In the genomic region with DNA sequence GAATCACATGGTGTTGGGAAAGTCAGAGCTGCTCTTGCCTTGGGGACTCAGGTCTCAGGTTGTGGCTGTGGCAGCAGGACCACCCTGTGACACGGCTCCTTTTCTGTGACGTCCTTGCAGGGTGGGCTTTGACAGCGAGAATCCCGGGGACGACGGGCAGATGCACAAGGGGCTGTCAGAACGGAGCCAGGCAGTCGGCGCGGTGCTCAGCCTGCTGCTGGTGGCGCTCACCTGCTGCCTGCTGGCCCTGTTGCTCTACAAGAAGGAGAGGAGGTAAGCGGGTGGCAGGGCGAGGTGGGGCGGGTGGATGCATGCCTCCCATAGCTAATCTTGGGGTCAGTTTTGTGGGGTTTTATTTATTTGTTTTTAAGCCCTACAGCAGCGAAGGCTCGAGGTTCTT, we compare ENCODE assay signal across 1 cellular context.
TF ChIP-seq lines count a peak whose summit lies in the region.

No MANE protein-coding gene starts in this region.

TF ChIP-seq in K562, 482 proteins besides CTCF, POLR2A, EP300 and RAD21 (continued from another document and continues in another):
- TF ChIP-seq, protein P1, sequence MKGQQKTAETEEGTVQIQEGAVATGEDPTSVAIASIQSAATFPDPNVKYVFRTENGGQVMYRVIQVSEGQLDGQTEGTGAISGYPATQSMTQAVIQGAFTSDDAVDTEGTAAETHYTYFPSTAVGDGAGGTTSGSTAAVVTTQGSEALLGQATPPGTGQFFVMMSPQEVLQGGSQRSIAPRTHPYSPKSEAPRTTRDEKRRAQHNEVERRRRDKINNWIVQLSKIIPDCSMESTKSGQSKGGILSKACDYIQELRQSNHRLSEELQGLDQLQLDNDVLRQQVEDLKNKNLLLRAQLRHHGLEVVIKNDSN (CRISPR knock-in tag; IDR thresholded peaks at IDR 0.05): peak; percentile 10; the same call in 1 of the 2 replicates
- TF ChIP-seq, protein P2, sequence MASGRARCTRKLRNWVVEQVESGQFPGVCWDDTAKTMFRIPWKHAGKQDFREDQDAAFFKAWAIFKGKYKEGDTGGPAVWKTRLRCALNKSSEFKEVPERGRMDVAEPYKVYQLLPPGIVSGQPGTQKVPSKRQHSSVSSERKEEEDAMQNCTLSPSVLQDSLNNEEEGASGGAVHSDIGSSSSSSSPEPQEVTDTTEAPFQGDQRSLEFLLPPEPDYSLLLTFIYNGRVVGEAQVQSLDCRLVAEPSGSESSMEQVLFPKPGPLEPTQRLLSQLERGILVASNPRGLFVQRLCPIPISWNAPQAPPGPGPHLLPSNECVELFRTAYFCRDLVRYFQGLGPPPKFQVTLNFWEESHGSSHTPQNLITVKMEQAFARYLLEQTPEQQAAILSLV (tag; IDR thresholded peaks at IDR 0.05): no peak
- no peak for TF ChIP-seq HNRNPH1 (optimal IDR thresholded peaks at IDR 0.05; ENCODE audit: low read depth, low read length)
- no peak for TF ChIP-seq MEF2D (tag; conservative IDR thresholded peaks at IDR 0.05; ENCODE audit: low read depth)
- no peak for TF ChIP-seq ZNF316 (IDR thresholded peaks at IDR 0.05)
- no peak for TF ChIP-seq ESRRB (CRISPR knock-in tag; IDR thresholded peaks at IDR 0.05; ENCODE audit: borderline replicate concordance)
- TF ChIP-seq, protein P3, sequence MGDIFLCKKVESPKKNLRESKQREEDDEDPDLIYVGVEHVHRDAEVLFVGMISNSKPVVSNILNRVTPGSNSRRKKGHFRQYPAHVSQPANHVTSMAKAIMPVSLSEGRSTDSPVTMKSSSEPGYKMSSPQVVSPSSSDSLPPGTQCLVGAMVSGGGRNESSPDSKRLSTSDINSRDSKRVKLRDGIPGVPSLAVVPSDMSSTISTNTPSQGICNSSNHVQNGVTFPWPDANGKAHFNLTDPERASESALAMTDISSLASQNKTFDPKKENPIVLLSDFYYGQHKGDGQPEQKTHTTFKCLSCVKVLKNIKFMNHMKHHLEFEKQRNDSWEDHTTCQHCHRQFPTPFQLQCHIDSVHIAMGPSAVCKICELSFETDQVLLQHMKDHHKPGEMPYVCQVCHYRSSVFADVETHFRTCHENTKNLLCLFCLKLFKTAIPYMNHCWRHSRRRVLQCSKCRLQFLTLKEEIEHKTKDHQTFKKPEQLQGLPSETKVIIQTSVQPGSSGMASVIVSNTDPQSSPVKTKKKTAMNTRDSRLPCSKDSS (IDR thresholded peaks at IDR 0.05; ENCODE audit: low read depth, partially characterized antibody): no peak
- no peak for TF ChIP-seq YBX1 (IDR thresholded peaks at IDR 0.05)
- no peak for TF ChIP-seq CEBPB (tag; IDR thresholded peaks at IDR 0.05)
- TF ChIP-seq ZNF589 (CRISPR knock-in tag; IDR thresholded peaks at IDR 0.05; ENCODE audit: low read depth): peak; percentile 34; the same call in 1 of the 2 replicates
- no peak for TF ChIP-seq ZNF830 (CRISPR knock-in tag; IDR thresholded peaks at IDR 0.05)
- TF ChIP-seq RFX1 (IDR thresholded peaks at IDR 0.05): no peak
- TF ChIP-seq, protein P4, sequence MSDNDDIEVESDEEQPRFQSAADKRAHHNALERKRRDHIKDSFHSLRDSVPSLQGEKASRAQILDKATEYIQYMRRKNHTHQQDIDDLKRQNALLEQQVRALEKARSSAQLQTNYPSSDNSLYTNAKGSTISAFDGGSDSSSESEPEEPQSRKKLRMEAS (CRISPR knock-in tag; IDR thresholded peaks at IDR 0.05): 0 out of 2 replicates have a peak, but pooled peaks have one; percentile 35
- no peak for TF ChIP-seq SMARCA5 (IDR thresholded peaks at IDR 0.05)
- no peak for TF ChIP-seq JUND (IDR thresholded peaks at IDR 0.05; ENCODE audit: borderline replicate concordance, low read depth, low read length)
- no peak for TF ChIP-seq JUND (tag; IDR thresholded peaks at IDR 0.05; ENCODE audit: borderline replicate concordance, low read depth, low read length)
- no peak for TF ChIP-seq KLF16 (IDR thresholded peaks at IDR 0.05)
- TF ChIP-seq ZC3H11A (IDR thresholded peaks at IDR 0.05; ENCODE audit: low read depth, low read length): no peak
- TF ChIP-seq PHB (CRISPR knock-in tag; IDR thresholded peaks at IDR 0.05): no peak
- no peak for TF ChIP-seq POU5F1 (IDR thresholded peaks at IDR 0.05; ENCODE audit: borderline replicate concordance, low read depth, low read length, partially characterized antibody)
- no peak for TF ChIP-seq CREB1 (IDR thresholded peaks at IDR 0.05)
- no peak for TF ChIP-seq CREB1 (CRISPR knock-in tag; IDR thresholded peaks at IDR 0.05)
- no peak for TF ChIP-seq FIP1L1 (IDR thresholded peaks at IDR 0.05; ENCODE audit: low read depth, low read length, poor library complexity, severe bottlenecking)
- TF ChIP-seq TGIF2 (CRISPR knock-in tag; IDR thresholded peaks at IDR 0.05): no peak
- TF ChIP-seq HDAC3 (IDR thresholded peaks at IDR 0.05; ENCODE audit: borderline replicate concordance, partially characterized antibody): no peak
- TF ChIP-seq RFX5 (IDR thresholded peaks at IDR 0.05; ENCODE audit: low read depth, low read length): no peak
- no peak for TF ChIP-seq ZNF197 (CRISPR knock-in tag; IDR thresholded peaks at IDR 0.05; ENCODE audit: low read depth)
- TF ChIP-seq ZNF217 (CRISPR knock-in tag; IDR thresholded peaks at IDR 0.05): no peak
- TF ChIP-seq SMC3 (conservative IDR thresholded peaks at IDR 0.05; ENCODE audit: insufficient read depth, low read depth, low read length): no peak
- TF ChIP-seq CREM (IDR thresholded peaks at IDR 0.05; ENCODE audit: low read depth): no peak
- TF ChIP-seq, protein P5, sequence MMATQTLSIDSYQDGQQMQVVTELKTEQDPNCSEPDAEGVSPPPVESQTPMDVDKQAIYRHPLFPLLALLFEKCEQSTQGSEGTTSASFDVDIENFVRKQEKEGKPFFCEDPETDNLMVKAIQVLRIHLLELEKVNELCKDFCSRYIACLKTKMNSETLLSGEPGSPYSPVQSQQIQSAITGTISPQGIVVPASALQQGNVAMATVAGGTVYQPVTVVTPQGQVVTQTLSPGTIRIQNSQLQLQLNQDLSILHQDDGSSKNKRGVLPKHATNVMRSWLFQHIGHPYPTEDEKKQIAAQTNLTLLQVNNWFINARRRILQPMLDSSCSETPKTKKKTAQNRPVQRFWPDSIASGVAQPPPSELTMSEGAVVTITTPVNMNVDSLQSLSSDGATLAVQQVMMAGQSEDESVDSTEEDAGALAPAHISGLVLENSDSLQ (IDR thresholded peaks at IDR 0.05): no peak
- TF ChIP-seq, protein P6, sequence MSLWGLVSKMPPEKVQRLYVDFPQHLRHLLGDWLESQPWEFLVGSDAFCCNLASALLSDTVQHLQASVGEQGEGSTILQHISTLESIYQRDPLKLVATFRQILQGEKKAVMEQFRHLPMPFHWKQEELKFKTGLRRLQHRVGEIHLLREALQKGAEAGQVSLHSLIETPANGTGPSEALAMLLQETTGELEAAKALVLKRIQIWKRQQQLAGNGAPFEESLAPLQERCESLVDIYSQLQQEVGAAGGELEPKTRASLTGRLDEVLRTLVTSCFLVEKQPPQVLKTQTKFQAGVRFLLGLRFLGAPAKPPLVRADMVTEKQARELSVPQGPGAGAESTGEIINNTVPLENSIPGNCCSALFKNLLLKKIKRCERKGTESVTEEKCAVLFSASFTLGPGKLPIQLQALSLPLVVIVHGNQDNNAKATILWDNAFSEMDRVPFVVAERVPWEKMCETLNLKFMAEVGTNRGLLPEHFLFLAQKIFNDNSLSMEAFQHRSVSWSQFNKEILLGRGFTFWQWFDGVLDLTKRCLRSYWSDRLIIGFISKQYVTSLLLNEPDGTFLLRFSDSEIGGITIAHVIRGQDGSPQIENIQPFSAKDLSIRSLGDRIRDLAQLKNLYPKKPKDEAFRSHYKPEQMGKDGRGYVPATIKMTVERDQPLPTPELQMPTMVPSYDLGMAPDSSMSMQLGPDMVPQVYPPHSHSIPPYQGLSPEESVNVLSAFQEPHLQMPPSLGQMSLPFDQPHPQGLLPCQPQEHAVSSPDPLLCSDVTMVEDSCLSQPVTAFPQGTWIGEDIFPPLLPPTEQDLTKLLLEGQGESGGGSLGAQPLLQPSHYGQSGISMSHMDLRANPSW (CRISPR knock-in tag; IDR thresholded peaks at IDR 0.05): peak; percentile 44; the same call in 1 of the 2 replicates
- TF ChIP-seq, protein P7, sequence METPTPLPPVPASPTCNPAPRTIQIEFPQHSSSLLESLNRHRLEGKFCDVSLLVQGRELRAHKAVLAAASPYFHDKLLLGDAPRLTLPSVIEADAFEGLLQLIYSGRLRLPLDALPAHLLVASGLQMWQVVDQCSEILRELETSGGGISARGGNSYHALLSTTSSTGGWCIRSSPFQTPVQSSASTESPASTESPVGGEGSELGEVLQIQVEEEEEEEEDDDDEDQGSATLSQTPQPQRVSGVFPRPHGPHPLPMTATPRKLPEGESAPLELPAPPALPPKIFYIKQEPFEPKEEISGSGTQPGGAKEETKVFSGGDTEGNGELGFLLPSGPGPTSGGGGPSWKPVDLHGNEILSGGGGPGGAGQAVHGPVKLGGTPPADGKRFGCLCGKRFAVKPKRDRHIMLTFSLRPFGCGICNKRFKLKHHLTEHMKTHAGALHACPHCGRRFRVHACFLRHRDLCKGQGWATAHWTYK (CRISPR knock-in tag; IDR thresholded peaks at IDR 0.05): no peak
- TF ChIP-seq POLR2G (IDR thresholded peaks at IDR 0.05; ENCODE audit: low read depth, low read length): peak; percentile 30
- TF ChIP-seq, protein P8, sequence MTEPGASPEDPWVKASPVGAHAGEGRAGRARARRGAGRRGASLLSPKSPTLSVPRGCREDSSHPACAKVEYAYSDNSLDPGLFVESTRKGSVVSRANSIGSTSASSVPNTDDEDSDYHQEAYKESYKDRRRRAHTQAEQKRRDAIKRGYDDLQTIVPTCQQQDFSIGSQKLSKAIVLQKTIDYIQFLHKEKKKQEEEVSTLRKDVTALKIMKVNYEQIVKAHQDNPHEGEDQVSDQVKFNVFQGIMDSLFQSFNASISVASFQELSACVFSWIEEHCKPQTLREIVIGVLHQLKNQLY (CRISPR knock-in tag; conservative IDR thresholded peaks at IDR 0.05): peak in 1 of 2 experiments; percentile 57; a peak in 1 of 4 replicates
- no peak for TF ChIP-seq ZNF282 (CRISPR knock-in tag; IDR thresholded peaks at IDR 0.05)
- no peak for TF ChIP-seq MYC (IDR thresholded peaks at IDR 0.05; ENCODE audit: low read depth, low read length)
- no peak for TF ChIP-seq MYC (CRISPR knock-in tag; IDR thresholded peaks at IDR 0.05; ENCODE audit: borderline replicate concordance, low read depth)
- TF ChIP-seq GABPA (tag; conservative IDR thresholded peaks at IDR 0.05; ENCODE audit: low read depth): no peak
- no peak for TF ChIP-seq GTF2E2 (tag; IDR thresholded peaks at IDR 0.05)
- TF ChIP-seq HSF4 (CRISPR knock-in tag; IDR thresholded peaks at IDR 0.05; ENCODE audit: borderline replicate concordance): no peak
- TF ChIP-seq, protein P9, sequence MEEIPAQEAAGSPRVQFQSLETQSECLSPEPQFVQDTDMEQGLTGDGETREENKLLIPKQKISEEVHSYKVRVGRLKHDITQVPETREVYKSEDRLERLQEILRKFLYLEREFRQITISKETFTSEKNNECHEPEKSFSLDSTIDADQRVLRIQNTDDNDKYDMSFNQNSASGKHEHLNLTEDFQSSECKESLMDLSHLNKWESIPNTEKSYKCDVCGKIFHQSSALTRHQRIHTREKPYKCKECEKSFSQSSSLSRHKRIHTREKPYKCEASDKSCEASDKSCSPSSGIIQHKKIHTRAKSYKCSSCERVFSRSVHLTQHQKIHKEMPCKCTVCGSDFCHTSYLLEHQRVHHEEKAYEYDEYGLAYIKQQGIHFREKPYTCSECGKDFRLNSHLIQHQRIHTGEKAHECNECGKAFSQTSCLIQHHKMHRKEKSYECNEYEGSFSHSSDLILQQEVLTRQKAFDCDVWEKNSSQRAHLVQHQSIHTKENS (CRISPR knock-in tag; IDR thresholded peaks at IDR 0.05): no peak
- no peak for TF ChIP-seq MIER1 (IDR thresholded peaks at IDR 0.05; ENCODE audit: low read depth)
- TF ChIP-seq ZNF212 (CRISPR knock-in tag; IDR thresholded peaks at IDR 0.05): no peak
- TF ChIP-seq HCFC1 (IDR thresholded peaks at IDR 0.05; ENCODE audit: low read depth, low read length): no peak
- TF ChIP-seq ELF1 (tag; IDR thresholded peaks at IDR 0.05): no peak
- TF ChIP-seq, protein P10, sequence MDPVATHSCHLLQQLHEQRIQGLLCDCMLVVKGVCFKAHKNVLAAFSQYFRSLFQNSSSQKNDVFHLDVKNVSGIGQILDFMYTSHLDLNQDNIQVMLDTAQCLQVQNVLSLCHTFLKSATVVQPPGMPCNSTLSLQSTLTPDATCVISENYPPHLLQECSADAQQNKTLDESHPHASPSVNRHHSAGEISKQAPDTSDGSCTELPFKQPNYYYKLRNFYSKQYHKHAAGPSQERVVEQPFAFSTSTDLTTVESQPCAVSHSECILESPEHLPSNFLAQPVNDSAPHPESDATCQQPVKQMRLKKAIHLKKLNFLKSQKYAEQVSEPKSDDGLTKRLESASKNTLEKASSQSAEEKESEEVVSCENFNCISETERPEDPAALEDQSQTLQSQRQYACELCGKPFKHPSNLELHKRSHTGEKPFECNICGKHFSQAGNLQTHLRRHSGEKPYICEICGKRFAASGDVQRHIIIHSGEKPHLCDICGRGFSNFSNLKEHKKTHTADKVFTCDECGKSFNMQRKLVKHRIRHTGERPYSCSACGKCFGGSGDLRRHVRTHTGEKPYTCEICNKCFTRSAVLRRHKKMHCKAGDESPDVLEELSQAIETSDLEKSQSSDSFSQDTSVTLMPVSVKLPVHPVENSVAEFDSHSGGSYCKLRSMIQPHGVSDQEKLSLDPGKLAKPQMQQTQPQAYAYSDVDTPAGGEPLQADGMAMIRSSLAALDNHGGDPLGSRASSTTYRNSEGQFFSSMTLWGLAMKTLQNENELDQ (CRISPR knock-in tag; IDR thresholded peaks at IDR 0.05; ENCODE audit: borderline replicate concordance): 0 out of 2 replicates have a peak, but pooled peaks have one; percentile 60
- TF ChIP-seq CBFA2T3 (IDR thresholded peaks at IDR 0.05): no peak
- TF ChIP-seq, protein P11, sequence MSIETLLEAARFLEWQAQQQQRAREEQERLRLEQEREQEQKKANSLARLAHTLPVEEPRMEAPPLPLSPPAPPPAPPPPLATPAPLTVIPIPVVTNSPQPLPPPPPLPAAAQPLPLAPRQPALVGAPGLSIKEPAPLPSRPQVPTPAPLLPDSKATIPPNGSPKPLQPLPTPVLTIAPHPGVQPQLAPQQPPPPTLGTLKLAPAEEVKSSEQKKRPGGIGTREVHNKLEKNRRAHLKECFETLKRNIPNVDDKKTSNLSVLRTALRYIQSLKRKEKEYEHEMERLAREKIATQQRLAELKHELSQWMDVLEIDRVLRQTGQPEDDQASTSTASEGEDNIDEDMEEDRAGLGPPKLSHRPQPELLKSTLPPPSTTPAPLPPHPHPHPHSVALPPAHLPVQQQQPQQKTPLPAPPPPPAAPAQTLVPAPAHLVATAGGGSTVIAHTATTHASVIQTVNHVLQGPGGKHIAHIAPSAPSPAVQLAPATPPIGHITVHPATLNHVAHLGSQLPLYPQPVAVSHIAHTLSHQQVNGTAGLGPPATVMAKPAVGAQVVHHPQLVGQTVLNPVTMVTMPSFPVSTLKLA (conservative IDR thresholded peaks at IDR 0.05): no peak
- TF ChIP-seq, protein P12, sequence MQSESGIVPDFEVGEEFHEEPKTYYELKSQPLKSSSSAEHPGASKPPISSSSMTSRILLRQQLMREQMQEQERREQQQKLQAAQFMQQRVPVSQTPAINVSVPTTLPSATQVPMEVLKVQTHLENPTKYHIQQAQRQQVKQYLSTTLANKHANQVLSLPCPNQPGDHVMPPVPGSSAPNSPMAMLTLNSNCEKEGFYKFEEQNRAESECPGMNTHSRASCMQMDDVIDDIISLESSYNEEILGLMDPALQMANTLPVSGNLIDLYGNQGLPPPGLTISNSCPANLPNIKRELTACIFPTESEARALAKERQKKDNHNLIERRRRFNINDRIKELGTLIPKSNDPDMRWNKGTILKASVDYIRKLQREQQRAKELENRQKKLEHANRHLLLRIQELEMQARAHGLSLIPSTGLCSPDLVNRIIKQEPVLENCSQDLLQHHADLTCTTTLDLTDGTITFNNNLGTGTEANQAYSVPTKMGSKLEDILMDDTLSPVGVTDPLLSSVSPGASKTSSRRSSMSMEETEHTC (IDR thresholded peaks at IDR 0.05): no peak
